18 cellular contexts compared by ENCODE assay signal in genomic region chr3:179671309-179671708, GRCh38. TPM values are rescaled to one million over a fixed set of nuclear protein-coding genes. Genes with fewer than 3 reads are reported as not detected.
DNase-seq lines count a peak whose midpoint lies in the region; ATAC-seq and TF ChIP-seq lines count a peak whose summit lies in the region.
"Had no signal": no experiment of that assay in that cellular context is flagged by ENCODE, and none has a peak within 500 bp of the region (broad histone marks: within the 10 kb centered on the region; RNA-seq: fewer than 3 reads in every experiment).

No MANE protein-coding gene starts in this region.

- no TSS peak for BruUV-seq in Caco-2 (replicated peaks; lab: Mats Ljungman, UMichigan)

- H3K4me3 Mint-ChIP-seq in Caco-2 (ENCODE audit: unreplicated experiment), result no peak overlapping the region
- H3K4me3 Mint-ChIP-seq: CD8-positive, alpha-beta T cell had no signal

- TF ChIP-seq CTCF in Caco-2 (IDR thresholded peaks at IDR 0.05; ENCODE audit: insufficient read depth in 1 of 2, low read depth in 1 of 2, low read length in 1 of 2, severe bottlenecking in 1 of 2, unreplicated experiment in 1 of 2) (no peak), VCaP (conservative IDR thresholded peaks at IDR 0.05) (no peak), fibroblast of lung (conservative IDR thresholded peaks at IDR 0.05 in 1 of 2, IDR thresholded peaks at IDR 0.05 in 1 of 2; ENCODE audit: low read depth in 1 of 2, low read length in 2 of 2) (no peak), gastrocnemius medialis (IDR thresholded peaks at IDR 0.05 in 4 of 5, conservative IDR thresholded peaks at IDR 0.05 in 1 of 5) (no peak)

- H3K36me3 Mint-ChIP-seq in Caco-2 (ENCODE audit: insufficient read depth, unreplicated experiment), result no peaks in the 10 kb centered on the region

- ATAC-seq in gastrocnemius medialis, result no peak
- ATAC-seq in HG03139 (IDR thresholded peaks at IDR 0.05; ENCODE audit: unreplicated experiment), result no peak
- ATAC-seq in GM18867 (IDR thresholded peaks at IDR 0.05; ENCODE audit: unreplicated experiment), result no peak
- ATAC-seq: A549; CD8-positive, alpha-beta T cell had no signal

- CTCF ChIA-PET in Caco-2 (lab: Charles Lee), result no interaction called here

- H3K9me3 Mint-ChIP-seq in Caco-2 (ENCODE audit: unreplicated experiment), result no peaks in the 10 kb centered on the region
- H3K9me3 Mint-ChIP-seq: CD8-positive, alpha-beta T cell had no signal

- POLR2A ChIA-PET in Caco-2 (lab: Charles Lee), result no interaction called here

- H3K27ac ChIP-seq in VCaP, result peak overlapping the region; percentile 39
- H3K27ac ChIP-seq in fibroblast of lung (ENCODE audit: insufficient read depth, low read length), result peak overlapping the region; percentile 18
- H3K27ac ChIP-seq in gastrocnemius medialis, result peak overlapping the region; percentile 80 to 98 (median 94)
- H3K27ac ChIP-seq: A549; BLaER1 treated with 17β-estradiol and CSF1 and Interleukin-3, amounts not matched to agents 10 nM and 100 nM; HL-60; SJCRH30 had no signal

- H4K20me1 ChIP-seq in fibroblast of lung (ENCODE audit: control insufficient read depth, extremely low read depth, insufficient read depth, low read length), result no peaks in the 10 kb centered on the region

- H3K4me1 Mint-ChIP-seq in Caco-2 (ENCODE audit: low read depth, unreplicated experiment), result peaks cover 19% of the 10 kb centered on the region

- no peaks in the 10 kb centered on the region for H3K27me3 ChIP-seq in Caco-2 (replicated peaks; ENCODE audit: control insufficient read depth, insufficient read depth, low read length)
- H3K27me3 ChIP-seq in fibroblast of lung (ENCODE audit: control insufficient read depth, insufficient read depth, low read length), result no peaks in the 10 kb centered on the region
- no peaks in the 10 kb centered on the region for H3K27me3 ChIP-seq in gastrocnemius medialis
- H3K27me3 ChIP-seq: BLaER1 treated with 17β-estradiol and CSF1 and Interleukin-3, amounts not matched to agents 10 nM and 100 nM; SJCRH30 had no signal

- H3K9me3 ChIP-seq in Caco-2 (no peaks in the 10 kb centered on the region), fibroblast of lung (ENCODE audit: control insufficient read depth, insufficient read depth, low read depth, low read length) (no peaks in the 10 kb centered on the region), gastrocnemius medialis (no peaks in the 10 kb centered on the region)
- H3K9me3 ChIP-seq: A549, SJCRH30 had no signal

- TF ChIP-seq POLR2A in gastrocnemius medialis (IDR thresholded peaks at IDR 0.05), result no peak

- no peak overlapping the region for H3K9ac ChIP-seq in fibroblast of lung (ENCODE audit: insufficient read depth, low read length)
- H3K9ac ChIP-seq: BLaER1 treated with 17β-estradiol and CSF1 and Interleukin-3, amounts not matched to agents 10 nM and 100 nM had no signal

- no peak overlapping the region for H2AFZ ChIP-seq in fibroblast of lung (ENCODE audit: low read length)

- DNase-seq in Caco-2, result no peak
- DNase-seq in fibroblast of lung (ENCODE audit: low read depth in 2 of 2), result no peak
- no peak for DNase-seq in gastrocnemius medialis
- no peak for DNase-seq in stimulated activated CD4-positive, alpha-beta T cell treated with anti-CD3 and anti-CD28 coated beads, Interleukin-1b, Interleukin-23, amount 100 ng/mL, for 48 hours
- DNase-seq in stimulated activated CD4-positive, alpha-beta T cell treated with anti-CD3 and anti-CD28 coated beads, Interleukin-2, amount 100 ng/mL, for 48 hours, result no peak
- DNase-seq: CD8-positive, alpha-beta T cell; GOT3; NCI-H1436; NCI-H2029; NCI-H2171; NCI-H526; SJCRH30 had no signal

- intact Hi-C loops in Caco-2 (cut with micrococcal nuclease; ENCODE audit: unreplicated experiment), result no loop called here
- intact Hi-C loops in gastrocnemius medialis (cut with DNase I; ENCODE audit: low total_unique reads), result no loop called here

- H3K4me1 ChIP-seq in Caco-2, result peaks cover 10% of the 10 kb centered on the region; the same call in 1 of the 2 replicates
- peaks cover 2% of the 10 kb centered on the region for H3K4me1 ChIP-seq in fibroblast of lung (ENCODE audit: control insufficient read depth, extremely low read depth, insufficient read depth, low read length)
- peaks cover 63 to 75% of the 10 kb centered on the region in 2 donors for H3K4me1 ChIP-seq in gastrocnemius medialis

- in situ Hi-C loops in gastrocnemius medialis (cut with MboI; ENCODE audit: low sequenced_read_pairs in 4 of 4), result loop anchor here in 1 of 4 donors (5.0 kb wide), 1 partner anchor 61 kb away; no protein-coding TSS in a partner anchor

- H3K79me2 ChIP-seq in fibroblast of lung (ENCODE audit: control insufficient read depth, insufficient read depth, low read length), result peaks cover 57% of the 10 kb centered on the region

- peak overlapping the region; percentile 23 for H3K4me2 ChIP-seq in fibroblast of lung (ENCODE audit: extremely low read depth, insufficient read depth, low read length)
- H3K4me2 ChIP-seq: A549; BLaER1 treated with 17β-estradiol and CSF1 and Interleukin-3, amounts not matched to agents 10 nM and 100 nM had no signal

- H3K27me3 Mint-ChIP-seq in Caco-2 (ENCODE audit: insufficient read depth, unreplicated experiment), result no peaks in the 10 kb centered on the region

- H3K27ac Mint-ChIP-seq in Caco-2 (ENCODE audit: unreplicated experiment), result peak overlapping the region; percentile 26
- H3K27ac Mint-ChIP-seq: CD8-positive, alpha-beta T cell had no signal

- H3K4me3 ChIP-seq in Caco-2 (ENCODE audit: low read depth, low read length), result no peak overlapping the region
- H3K4me3 ChIP-seq in fibroblast of lung (replicated peaks in 1 of 4; ENCODE audit: control extremely low read depth in 1 of 4, insufficient read depth in 1 of 4, low read depth in 3 of 4, low read length in 4 of 4), result no peak overlapping the region
- H3K4me3 ChIP-seq in gastrocnemius medialis, result peak overlapping the region in 2 of 4 donors; percentile 16 to 27
- H3K4me3 ChIP-seq: A549; BLaER1 treated with 17β-estradiol and CSF1 and Interleukin-3, amounts not matched to agents 10 nM and 100 nM; SJCRH30 had no signal

- no peaks in the 10 kb centered on the region for H3K36me3 ChIP-seq in Caco-2 (ENCODE audit: control insufficient read depth, insufficient read depth, low read length)
- H3K36me3 ChIP-seq in fibroblast of lung (ENCODE audit: control insufficient read depth, insufficient read depth, low read length), result no peaks in the 10 kb centered on the region
- no peaks in the 10 kb centered on the region for H3K36me3 ChIP-seq in gastrocnemius medialis
- H3K36me3 ChIP-seq: SJCRH30 had no signal

RNA-seq across cellular contexts. Expression of gene USP13, which starts 18.5 kb away (rescaled TPM):
- total RNA-seq in Caco-2 (2022), result 16.2 and 18.2 TPM in 2 replicates
- 8.7 and 11.7 TPM in 2 replicates for total RNA-seq in fibroblast of lung
- 15.7 and 21.7 TPM in 2 replicates for polyA plus RNA-seq in fibroblast of lung
- polyA plus RNA-seq in fibroblast of lung (2012), result 12.6 and 13.8 TPM in 2 replicates
- polyA minus RNA-seq in fibroblast of lung (ENCODE audit: low replicate concordance), result 16.9 and 23.3 TPM in 2 replicates
- 100 to 1,000 TPM; 117 to 453 (median 249) TPM for total RNA-seq in gastrocnemius medialis

Comparison
In these comparisons a context has a peak if more than half of its experiments do, and no peak if none do; other contexts are left out.
1. H3K27ac ChIP-seq: peak in every context shown above with its lines; median percentile 94 in gastrocnemius medialis; 39 in VCaP; 18 in fibroblast of lung.